Comparison of ENCODE assay signal across 8 cellular contexts in the genomic region with DNA sequence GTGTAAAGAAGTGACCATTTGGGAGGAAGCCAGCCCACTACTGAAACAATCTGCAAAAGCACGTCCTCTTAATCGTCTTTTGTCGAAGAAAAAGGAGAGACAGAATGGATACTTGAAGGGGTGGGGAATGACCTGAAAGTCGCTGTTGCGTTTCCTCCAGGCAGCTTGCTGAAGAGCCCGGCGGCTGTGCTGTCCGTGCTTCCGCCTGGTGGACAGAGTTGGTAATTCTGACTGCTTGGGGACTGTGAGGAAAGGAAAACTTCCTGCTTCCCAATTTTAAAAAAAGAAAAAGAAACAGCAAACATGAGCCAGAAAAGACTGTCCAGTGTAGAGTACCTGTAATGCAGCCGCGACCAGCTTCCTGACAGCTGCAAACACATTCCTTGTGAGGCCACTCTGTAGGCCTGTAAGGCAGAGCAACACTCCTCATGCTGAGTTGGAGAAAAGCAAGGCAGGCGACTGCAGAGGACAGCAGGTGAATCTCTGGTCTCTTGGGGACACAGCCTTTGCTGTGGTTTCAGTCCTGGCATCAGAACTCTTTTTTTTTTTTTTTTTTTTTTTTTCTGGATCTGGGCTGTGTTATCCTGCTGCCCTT.
A peak's percentile ranks its signal among the peaks of the same experiment; 100 is the strongest.
DNase-seq lines count a peak whose midpoint lies in the region; ATAC-seq and TF ChIP-seq lines count a peak whose summit lies in the region.

No MANE protein-coding gene starts in this region.

- DNase-seq in activated CD4-positive, alpha-beta T cell treated with anti-CD3 and anti-CD28 coated beads for 48 hours = peak; percentile 9
- DNase-seq in activated CD4-positive, alpha-beta T cell treated with anti-CD3 and anti-CD28 coated beads for 4 hours = no peak
- DNase-seq in NCI-H460 (ENCODE audit: extremely low read depth, low read depth) (peak; percentile 24), cerebellar cortex (ENCODE audit: low spot score) (peak; percentile 25), lung (ENCODE audit: low spot score) (peak; percentile 52), middle frontal gyrus (ENCODE audit: extremely low spot score, low spot score) (no peak)
- no peak for DNase-seq in stimulated activated naive CD4-positive, alpha-beta T cell (lab: John Stamatoyannopoulos, UW)

- peaks cover 0 to 2% of the 10 kb centered on the region in 2 donors for H3K9me3 ChIP-seq in lung (ENCODE audit: control insufficient read depth in 2 of 2, insufficient read depth in 1 of 2, low read length in 1 of 2)

- ATAC-seq in HG02610 (IDR thresholded peaks at IDR 0.05; ENCODE audit: unreplicated experiment) (peak; percentile 72), lung (ENCODE audit: insufficient read depth, low FRiP score) (peak; percentile 38)

- no peak overlapping the region for H3K27ac ChIP-seq in lung (ENCODE audit: low read depth in 1 of 2, low read length in 1 of 2)

- no peaks in the 10 kb centered on the region for H3K27me3 ChIP-seq in lung (ENCODE audit: control insufficient read depth, insufficient read depth)

- WGBS in lung, 2 donors = 11 to 14% methylated on average over 12 of the region's 12 CpGs

- no peak overlapping the region for H3K4me3 ChIP-seq in lung

- H3K4me1 ChIP-seq in lung (ENCODE audit: control insufficient read depth in 2 of 2, insufficient read depth in 2 of 2, low read length in 2 of 2) = peaks cover 0 to 2% of the 10 kb centered on the region in 2 donors

- TF ChIP-seq CTCF in lung (IDR thresholded peaks at IDR 0.05; ENCODE audit: control extremely low read depth, extremely low read depth) = no peak

- H3K36me3 ChIP-seq in lung (ENCODE audit: control insufficient read depth in 2 of 2, insufficient read depth in 2 of 2, low read length in 2 of 2) = no peaks in the 10 kb centered on the region

Comparison
In these comparisons a context has a peak if more than half of its experiments do, and no peak if none do; other contexts are left out.
1. DNase-seq: peak in activated CD4-positive, alpha-beta T cell treated with anti-CD3 and anti-CD28 coated beads for 48 hours (single experiment), NCI-H460 (single experiment), cerebellar cortex (single experiment) and lung (single experiment); none in activated CD4-positive, alpha-beta T cell treated with anti-CD3 and anti-CD28 coated beads for 4 hours (0 of 2), stimulated activated naive CD4-positive, alpha-beta T cell (0 of 6) and middle frontal gyrus (single experiment).